ENCODE assay signal across 8 cellular contexts in genomic region chr9:86352440-86353106, GRCh38. TPM values are rescaled to one million over a fixed set of nuclear protein-coding genes. Genes with fewer than 3 reads are reported as not detected.
DNase-seq lines count a peak whose midpoint lies in the region; ATAC-seq and TF ChIP-seq lines count a peak whose summit lies in the region.

No MANE protein-coding gene starts in this region.

- no peaks in the 10 kb centered on the region for H3K9me3 ChIP-seq in MG63
- H3K9me3 ChIP-seq in neural cell (ENCODE audit: low read length): no peaks in the 10 kb centered on the region
- H3K9me3 ChIP-seq in uterus: no peaks in the 10 kb centered on the region

- H3K36me3 Mint-ChIP-seq in Calu3 (ENCODE audit: insufficient read depth, unreplicated experiment): peaks cover 32% of the 10 kb centered on the region
- H3K36me3 Mint-ChIP-seq in chondrocyte (ENCODE audit: low read depth): peaks cover 13% of the 10 kb centered on the region

- CTCF ChIA-PET in Calu3 (lab: Charles Lee): no interaction called here

- H3K4me1 ChIP-seq in uterus: peaks cover 4% of the 10 kb centered on the region in 2 donors

- TF ChIP-seq CTCF in Calu3 (IDR thresholded peaks at IDR 0.05; ENCODE audit: unreplicated experiment): no peak
- no peak for TF ChIP-seq CTCF in chondrocyte (IDR thresholded peaks at IDR 0.05)
- no peak for TF ChIP-seq CTCF in neural cell (IDR thresholded peaks at IDR 0.05; ENCODE audit: poor library complexity, severe bottlenecking)
- no peak for TF ChIP-seq CTCF in uterus (IDR thresholded peaks at IDR 0.05)

- H2AFZ ChIP-seq in neural cell (ENCODE audit: low read depth, low read length): no peak overlapping the region

- no TSS peak for BruUV-seq in Calu3 (replicated peaks; lab: Mats Ljungman, UMichigan)

- TF ChIP-seq POLR2A in uterus (IDR thresholded peaks at IDR 0.05): no peak

- peaks cover 15% of the 10 kb centered on the region for H3K4me1 Mint-ChIP-seq in Calu3 (ENCODE audit: low read depth, unreplicated experiment)
- peaks cover 51% of the 10 kb centered on the region for H3K4me1 Mint-ChIP-seq in chondrocyte (ENCODE audit: low read depth)

- H3K4me3 Mint-ChIP-seq in Calu3 (ENCODE audit: low read depth, unreplicated experiment): peak overlapping the region; percentile 99
- peak overlapping the region; percentile 98 for H3K4me3 Mint-ChIP-seq in chondrocyte (ENCODE audit: unreplicated experiment)

- H3K9me2 ChIP-seq in neural cell (ENCODE audit: insufficient read depth, low read length): no peaks in the 10 kb centered on the region

- H3K36me3 ChIP-seq in MG63: peaks cover 23% of the 10 kb centered on the region
- no peaks in the 10 kb centered on the region for H3K36me3 ChIP-seq in neural cell (ENCODE audit: insufficient read depth, low read length)
- no peaks in the 10 kb centered on the region for H3K36me3 ChIP-seq in uterus

- no peaks in the 10 kb centered on the region for H3K27me3 ChIP-seq in MG63
- H3K27me3 ChIP-seq in neural cell (ENCODE audit: insufficient read depth, low read depth, low read length): no peaks in the 10 kb centered on the region
- no peaks in the 10 kb centered on the region for H3K27me3 ChIP-seq in uterus

- no peaks in the 10 kb centered on the region for H3F3A ChIP-seq in neural cell (ENCODE audit: insufficient read depth, low read length, poor library complexity, severe bottlenecking)

- peak overlapping the region; percentile 89 for H3K4me2 ChIP-seq in neural cell (ENCODE audit: low read length)

- H3K4me3 ChIP-seq in MG63 (peak overlapping the region; percentile 97), neural cell (ENCODE audit: low read length) (peak overlapping the region; percentile 86), uterus (peak overlapping the region in 1 of 2 donors; percentile 93)

- intact Hi-C loops in Calu3 (cut with micrococcal nuclease; ENCODE audit: unreplicated experiment): no loop called here
- intact Hi-C loops in uterus (cut with DNase I; ENCODE audit: low total_unique reads): no loop called here

- no peak for TF ChIP-seq EP300 in neural cell (conservative IDR thresholded peaks at IDR 0.05; ENCODE audit: poor library complexity, severe bottlenecking)

- H3K27me3 Mint-ChIP-seq in Calu3 (ENCODE audit: unreplicated experiment): no peaks in the 10 kb centered on the region
- no peaks in the 10 kb centered on the region for H3K27me3 Mint-ChIP-seq in chondrocyte (ENCODE audit: low read depth)

- H3K27ac Mint-ChIP-seq in Calu3 (ENCODE audit: unreplicated experiment) (no peak overlapping the region), chondrocyte (ENCODE audit: unreplicated experiment) (peak overlapping the region; percentile 63)

- H3K9me3 Mint-ChIP-seq in Calu3 (ENCODE audit: low read depth, unreplicated experiment): no peaks in the 10 kb centered on the region
- no peaks in the 10 kb centered on the region for H3K9me3 Mint-ChIP-seq in chondrocyte (ENCODE audit: low read depth)

- no peak overlapping the region for H3K27ac ChIP-seq in neural cell (ENCODE audit: low read length)
- no peak overlapping the region for H3K27ac ChIP-seq in uterus

- peaks cover 43% of the 10 kb centered on the region for H3K79me2 ChIP-seq in neural cell (replicated peaks; ENCODE audit: insufficient read depth, low read length)

- DNase-seq in Calu3 (no peak), MG63 (no peak), chondrocyte (ENCODE audit: low spot score) (no peak), AG20443 (ENCODE audit: low spot score) (no peak), uterus (no peak)

- ATAC-seq in HG03175 (IDR thresholded peaks at IDR 0.05; ENCODE audit: unreplicated experiment): no peak
- no peak for ATAC-seq in GM21367 (IDR thresholded peaks at IDR 0.05; ENCODE audit: unreplicated experiment)

- TF ChIP-seq RAD21 in neural cell (conservative IDR thresholded peaks at IDR 0.05): no peak

- peak overlapping the region; percentile 84 for H3K9ac ChIP-seq in neural cell (ENCODE audit: low read length)

- no peaks in the 10 kb centered on the region for H4K20me1 ChIP-seq in neural cell (ENCODE audit: insufficient read depth)

TF ChIP-seq in neural cell, 6 proteins besides CTCF, POLR2A, EP300 and RAD21:
- TF ChIP-seq TAF1 (IDR thresholded peaks at IDR 0.05; ENCODE audit: low read depth): no peak
- no peak for TF ChIP-seq REST (IDR thresholded peaks at IDR 0.05; ENCODE audit: borderline replicate concordance)
- no peak for TF ChIP-seq EZH2 (IDR thresholded peaks at IDR 0.05; ENCODE audit: borderline replicate concordance, insufficient read depth, low read length, poor library complexity, severe bottlenecking)
- no peak for TF ChIP-seq MXI1 (conservative IDR thresholded peaks at IDR 0.05; ENCODE audit: poor library complexity, severe bottlenecking)
- no peak for TF ChIP-seq SMC3 (conservative IDR thresholded peaks at IDR 0.05; ENCODE audit: poor library complexity)
- no peak for TF ChIP-seq POLR2AphosphoS5 (IDR thresholded peaks at IDR 0.05)

RNA-seq across cellular contexts. Expression of gene TUT7, which starts 1.6 kb away (rescaled TPM):
- 16.2 and 21.4 TPM in 2 replicates for total RNA-seq in Calu3 (2022)
- total RNA-seq in MG63 (2014; rRNA removed; shearing (Covaris generic); ENCODE audit: low replicate concordance): 9.9 and 11.8 TPM in 2 replicates
- total RNA-seq in chondrocyte: 22.3 to 33.9 TPM (median 22.8 TPM) in 3 replicates
- 21.0 and 21.1 TPM in 2 replicates for polyA plus RNA-seq in neural cell
- 58.7 and 62.7 TPM in 2 replicates for polyA minus RNA-seq in neural cell
- 10 to 100 TPM; 13.8 to 41.5 (median 20.3) TPM for total RNA-seq in uterus
